Comparison of ENCODE assay signal across 8 cellular contexts in genomic region chr2:96773922-96774321, GRCh38. TPM values are rescaled to one million over a fixed set of nuclear protein-coding genes. Genes with fewer than 3 reads are reported as not detected.
DNase-seq lines count a peak whose midpoint lies in the region; ATAC-seq, FAIRE-seq and TF ChIP-seq lines count a peak whose summit lies in the region.

No MANE protein-coding gene starts in this region.

- no peaks in the 10 kb centered on the region for H3K9me3 Mint-ChIP-seq in activated T-helper 2 cell treated with anti-CD3 and anti-CD28 coated beads, Interferon-gamma antibody, Interleukin-2, Interleukin-4, amounts not matched to agents 10 μg/mL and 5 μg/mL and 100 μg/mL, durations not matched to agents 14 hours and 24 hours and 36 hours
- H3K9me3 Mint-ChIP-seq in natural killer cell treated with Interleukin-12 subunit alpha and Interleukin-12 subunit beta and Interleukin-15 and Interleukin-18, amount 100 ng/mL, for 72 hours: no peaks in the 10 kb centered on the region

- FAIRE-seq in GM18507 (lab: Jason Lieb, UNC): peak; percentile 92

- peak overlapping the region; percentile 63 for H3K4me3 Mint-ChIP-seq in activated T-helper 2 cell treated with anti-CD3 and anti-CD28 coated beads, Interferon-gamma antibody, Interleukin-2, Interleukin-4, amounts not matched to agents 10 μg/mL and 5 μg/mL and 100 μg/mL, durations not matched to agents 14 hours and 24 hours and 36 hours (ENCODE audit: low read depth)
- H3K4me3 Mint-ChIP-seq in natural killer cell treated with Interleukin-12 subunit alpha and Interleukin-12 subunit beta and Interleukin-15 and Interleukin-18, amount 100 ng/mL, for 72 hours: peak overlapping the region; percentile 88

- H3K4me1 Mint-ChIP-seq in activated T-helper 2 cell treated with anti-CD3 and anti-CD28 coated beads, Interferon-gamma antibody, Interleukin-2, Interleukin-4, amounts not matched to agents 10 μg/mL and 5 μg/mL and 100 μg/mL, durations not matched to agents 14 hours and 24 hours and 36 hours (ENCODE audit: low read depth): peaks cover 16% of the 10 kb centered on the region
- H3K4me1 Mint-ChIP-seq in natural killer cell treated with Interleukin-12 subunit alpha and Interleukin-12 subunit beta and Interleukin-15 and Interleukin-18, amount 100 ng/mL, for 72 hours (ENCODE audit: low read depth in 2 of 2): peaks cover 13 to 21% of the 10 kb centered on the region in 2 donors

- peak overlapping the region; percentile 58 for H3K27ac Mint-ChIP-seq in activated T-helper 2 cell treated with anti-CD3 and anti-CD28 coated beads, Interferon-gamma antibody, Interleukin-2, Interleukin-4, amounts not matched to agents 10 μg/mL and 5 μg/mL and 100 μg/mL, durations not matched to agents 14 hours and 24 hours and 36 hours
- peak overlapping the region; percentile 76 to 90 for H3K27ac Mint-ChIP-seq in natural killer cell treated with Interleukin-12 subunit alpha and Interleukin-12 subunit beta and Interleukin-15 and Interleukin-18, amount 100 ng/mL, for 72 hours

- DNase-seq in GM18507 (ENCODE audit: extremely low spot score, insufficient read length, low read depth) (no peak), NCI-H2171 (lab: John Stamatoyannopoulos, UW) (peak; percentile 45), NCI-H128 (lab: John Stamatoyannopoulos, UW; ENCODE audit: unreplicated experiment) (no peak), GM10266 (ENCODE audit: extremely low spot score) (no peak)
- peak; percentile 45 for DNase-seq in activated T-helper 2 cell treated with anti-CD3 and anti-CD28 coated beads, Interferon-gamma antibody, Interleukin-2, Interleukin-4, amounts not matched to agents 10 μg/mL and 5 μg/mL and 100 μg/mL, durations not matched to agents 14 hours and 24 hours and 36 hours (ENCODE audit: low spot score)
- DNase-seq in natural killer cell treated with Interleukin-12 subunit alpha and Interleukin-12 subunit beta and Interleukin-15 and Interleukin-18, amount 100 ng/mL, for 72 hours (ENCODE audit: low spot score): no peak

- intact Hi-C loops in activated T-helper 2 cell treated with anti-CD3 and anti-CD28 coated beads, Interferon-gamma antibody, Interleukin-2, Interleukin-4, amounts not matched to agents 10 μg/mL and 5 μg/mL and 100 μg/mL, durations not matched to agents 14 hours and 24 hours and 36 hours (cut with micrococcal nuclease): no loop called here

- no peak for TF ChIP-seq CTCF in GM10266 (IDR thresholded peaks at IDR 0.05; ENCODE audit: control insufficient read depth, insufficient read depth, low read depth, missing control alignments)

- no peaks in the 10 kb centered on the region for H3K27me3 Mint-ChIP-seq in activated T-helper 2 cell treated with anti-CD3 and anti-CD28 coated beads, Interferon-gamma antibody, Interleukin-2, Interleukin-4, amounts not matched to agents 10 μg/mL and 5 μg/mL and 100 μg/mL, durations not matched to agents 14 hours and 24 hours and 36 hours (ENCODE audit: low read depth)
- H3K27me3 Mint-ChIP-seq in natural killer cell treated with Interleukin-12 subunit alpha and Interleukin-12 subunit beta and Interleukin-15 and Interleukin-18, amount 100 ng/mL, for 72 hours: no peaks in the 10 kb centered on the region

- H3K36me3 Mint-ChIP-seq in activated T-helper 2 cell treated with anti-CD3 and anti-CD28 coated beads, Interferon-gamma antibody, Interleukin-2, Interleukin-4, amounts not matched to agents 10 μg/mL and 5 μg/mL and 100 μg/mL, durations not matched to agents 14 hours and 24 hours and 36 hours (ENCODE audit: low read depth): no peaks in the 10 kb centered on the region
- H3K36me3 Mint-ChIP-seq in natural killer cell treated with Interleukin-12 subunit alpha and Interleukin-12 subunit beta and Interleukin-15 and Interleukin-18, amount 100 ng/mL, for 72 hours: no peaks in the 10 kb centered on the region

- peak; percentile 57 to 67 for ATAC-seq in natural killer cell treated with Interleukin-12 subunit alpha and Interleukin-12 subunit beta and Interleukin-15 and Interleukin-18, amount 100 ng/mL, for 72 hours
- ATAC-seq in GM18870 (IDR thresholded peaks at IDR 0.05; ENCODE audit: unreplicated experiment) (no peak), HG02981 (IDR thresholded peaks at IDR 0.05; ENCODE audit: unreplicated experiment) (no peak)

RNA-seq across cellular contexts. Expression of gene CNNM4, which starts 13.2 kb away (rescaled TPM):
- total RNA-seq in activated T-helper 2 cell treated with anti-CD3 and anti-CD28 coated beads, Interferon-gamma antibody, Interleukin-2, Interleukin-4, amounts not matched to agents 10 μg/mL and 5 μg/mL and 100 μg/mL, durations not matched to agents 14 hours and 24 hours and 36 hours: 10.1 and 11.3 TPM in 2 replicates
- 1 to 10 TPM; 7.3 to 8.4 TPM for total RNA-seq in natural killer cell treated with Interleukin-12 subunit alpha and Interleukin-12 subunit beta and Interleukin-15 and Interleukin-18, amount 100 ng/mL, for 72 hours

RNA-seq across cellular contexts. Expression of gene LMAN2L, which starts 34.1 kb away (rescaled TPM):
- 6.0 and 7.0 TPM in 2 replicates for total RNA-seq in activated T-helper 2 cell treated with anti-CD3 and anti-CD28 coated beads, Interferon-gamma antibody, Interleukin-2, Interleukin-4, amounts not matched to agents 10 μg/mL and 5 μg/mL and 100 μg/mL, durations not matched to agents 14 hours and 24 hours and 36 hours
- total RNA-seq in natural killer cell treated with Interleukin-12 subunit alpha and Interleukin-12 subunit beta and Interleukin-15 and Interleukin-18, amount 100 ng/mL, for 72 hours: 1 to 10 TPM; 7.5 to 8.3 TPM

RNA-seq across cellular contexts. Expression of gene CNNM3, which starts 42.1 kb away (rescaled TPM):
- total RNA-seq in activated T-helper 2 cell treated with anti-CD3 and anti-CD28 coated beads, Interferon-gamma antibody, Interleukin-2, Interleukin-4, amounts not matched to agents 10 μg/mL and 5 μg/mL and 100 μg/mL, durations not matched to agents 14 hours and 24 hours and 36 hours: 28.7 and 30.4 TPM in 2 replicates
- 10 to 100 TPM; 15.7 to 32.9 TPM for total RNA-seq in natural killer cell treated with Interleukin-12 subunit alpha and Interleukin-12 subunit beta and Interleukin-15 and Interleukin-18, amount 100 ng/mL, for 72 hours

Comparison
In these comparisons a context has a peak if more than half of its experiments do, and no peak if none do; other contexts are left out.
1. DNase-seq: peak in NCI-H2171 (single experiment) and activated T-helper 2 cell treated with anti-CD3 and anti-CD28 coated beads, Interferon-gamma antibody, Interleukin-2, Interleukin-4, amounts not matched to agents 10 μg/mL and 5 μg/mL and 100 μg/mL, durations not matched to agents 14 hours and 24 hours and 36 hours (single experiment); none in GM18507 (single experiment), natural killer cell treated with Interleukin-12 subunit alpha and Interleukin-12 subunit beta and Interleukin-15 and Interleukin-18, amount 100 ng/mL, for 72 hours (single experiment), NCI-H128 (single experiment) and GM10266 (single experiment).
2. ATAC-seq: peak in natural killer cell treated with Interleukin-12 subunit alpha and Interleukin-12 subunit beta and Interleukin-15 and Interleukin-18, amount 100 ng/mL, for 72 hours (2 of 2); none in GM18870 (single experiment) and HG02981 (single experiment).